Comparison of ENCODE assay signal across 18 cellular contexts in genomic region chr10:116112232-116113231, GRCh38.
DNase-seq lines count a peak whose midpoint lies in the region; ATAC-seq and TF ChIP-seq lines count a peak whose summit lies in the region.
"Had no signal": no experiment of that assay in that cellular context is flagged by ENCODE, and none has a peak within 500 bp of the region (broad histone marks: within the 10 kb centered on the region; RNA-seq: fewer than 3 reads in every experiment).

No MANE protein-coding gene starts in this region.

- H3K4me3 ChIP-seq in MG63: no peak overlapping the region
- H3K4me3 ChIP-seq: A549; BLaER1 treated with 17β-estradiol and CSF1 and Interleukin-3, amounts not matched to agents 10 nM and 100 nM had no signal

- no peaks in the 10 kb centered on the region for H3K36me3 Mint-ChIP-seq in osteocyte (ENCODE audit: unreplicated experiment)
- no peaks in the 10 kb centered on the region for H3K36me3 Mint-ChIP-seq in activated naive CD4-positive, alpha-beta T cell treated with anti-CD3 and anti-CD28 coated beads for 36 hours (ENCODE audit: low read depth)
- H3K36me3 Mint-ChIP-seq: CD8-positive, alpha-beta memory T cell; IgD-negative memory B cell had no signal

- no peaks in the 10 kb centered on the region for H3K9me3 ChIP-seq in MG63
- H3K9me3 ChIP-seq: A549; BLaER1 treated with 17β-estradiol and CSF1 and Interleukin-3, amounts not matched to agents 10 nM and 100 nM had no signal

- no peaks in the 10 kb centered on the region for H3K27me3 Mint-ChIP-seq in osteocyte (ENCODE audit: unreplicated experiment)
- no peaks in the 10 kb centered on the region for H3K27me3 Mint-ChIP-seq in activated naive CD4-positive, alpha-beta T cell treated with anti-CD3 and anti-CD28 coated beads for 36 hours (ENCODE audit: low read depth)
- H3K27me3 Mint-ChIP-seq: CD8-positive, alpha-beta memory T cell; IgD-negative memory B cell had no signal

- H3K4me1 Mint-ChIP-seq in osteocyte (ENCODE audit: unreplicated experiment): no peaks in the 10 kb centered on the region
- H3K4me1 Mint-ChIP-seq in activated naive CD4-positive, alpha-beta T cell treated with anti-CD3 and anti-CD28 coated beads for 36 hours (ENCODE audit: low read depth): no peaks in the 10 kb centered on the region
- H3K4me1 Mint-ChIP-seq: CD8-positive, alpha-beta memory T cell; IgD-negative memory B cell had no signal

- H3K9me3 Mint-ChIP-seq in osteocyte (ENCODE audit: unreplicated experiment): no peaks in the 10 kb centered on the region
- no peaks in the 10 kb centered on the region for H3K9me3 Mint-ChIP-seq in activated naive CD4-positive, alpha-beta T cell treated with anti-CD3 and anti-CD28 coated beads for 36 hours
- H3K9me3 Mint-ChIP-seq: IgD-negative memory B cell had no signal

- no peak for ATAC-seq in left colon
- ATAC-seq: A549, Right ventricle myocardium inferior had no signal

- H3K27me3 ChIP-seq in MG63: no peaks in the 10 kb centered on the region
- H3K27me3 ChIP-seq: BLaER1 treated with 17β-estradiol and CSF1 and Interleukin-3, amounts not matched to agents 10 nM and 100 nM had no signal

- H3K27ac Mint-ChIP-seq in osteocyte (ENCODE audit: unreplicated experiment): no peak overlapping the region
- H3K27ac Mint-ChIP-seq in activated naive CD4-positive, alpha-beta T cell treated with anti-CD3 and anti-CD28 coated beads for 36 hours: no peak overlapping the region
- H3K27ac Mint-ChIP-seq: CD8-positive, alpha-beta memory T cell; IgD-negative memory B cell had no signal

- H3K36me3 ChIP-seq in MG63: no peaks in the 10 kb centered on the region
- H3K36me3 ChIP-seq: BLaER1 treated with 17β-estradiol and CSF1 and Interleukin-3, amounts not matched to agents 10 nM and 100 nM had no signal

- no peak overlapping the region for H3K4me3 Mint-ChIP-seq in osteocyte (ENCODE audit: unreplicated experiment)
- no peak overlapping the region for H3K4me3 Mint-ChIP-seq in activated naive CD4-positive, alpha-beta T cell treated with anti-CD3 and anti-CD28 coated beads for 36 hours
- H3K4me3 Mint-ChIP-seq: CD8-positive, alpha-beta memory T cell; IgD-negative memory B cell had no signal

- intact Hi-C loops in left colon (cut with DNase I, micrococcal nuclease): no loop called here
- intact Hi-C loops in activated naive CD4-positive, alpha-beta T cell treated with anti-CD3 and anti-CD28 coated beads for 36 hours (cut with micrococcal nuclease): no loop called here

- TF ChIP-seq CTCF in osteocyte (IDR thresholded peaks at IDR 0.05): no peak

- DNase-seq in Daoy (ENCODE audit: low read depth): peak; percentile 41
- peak; percentile 69 for DNase-seq in MG63
- DNase-seq in ecto neural progenitor cell (ENCODE audit: low spot score): peak; percentile 31
- peak; percentile 60 for DNase-seq in osteocyte (ENCODE audit: extremely low spot score, unreplicated experiment)
- DNase-seq in left colon: no peak
- DNase-seq in activated naive CD4-positive, alpha-beta T cell treated with anti-CD3 and anti-CD28 coated beads for 36 hours: no peak
- no peak for DNase-seq in NCI-H345 (lab: John Stamatoyannopoulos, UW)
- DNase-seq: CD8-positive, alpha-beta memory T cell; DMS79; GF-D8; NCI-H1417 treated with DMSO at 0.1 percent for 48 hours; NCI-H1930; NCI-H2171 treated with DMSO at 0.1 percent for 48 hours; NCI-H774 had no signal

- CTCF ChIA-PET in activated naive CD4-positive, alpha-beta T cell treated with anti-CD3 and anti-CD28 coated beads for 36 hours (lab: Charles Lee): no interaction called here

Comparison
In these comparisons a context has a peak if more than half of its experiments do, and no peak if none do; other contexts are left out.
1. DNase-seq: peak in Daoy (single experiment), MG63 (single experiment), ecto neural progenitor cell (single experiment) and osteocyte (single experiment); none in left colon (0 of 2), activated naive CD4-positive, alpha-beta T cell treated with anti-CD3 and anti-CD28 coated beads for 36 hours (single experiment) and NCI-H345 (single experiment).